In the genomic region with DNA sequence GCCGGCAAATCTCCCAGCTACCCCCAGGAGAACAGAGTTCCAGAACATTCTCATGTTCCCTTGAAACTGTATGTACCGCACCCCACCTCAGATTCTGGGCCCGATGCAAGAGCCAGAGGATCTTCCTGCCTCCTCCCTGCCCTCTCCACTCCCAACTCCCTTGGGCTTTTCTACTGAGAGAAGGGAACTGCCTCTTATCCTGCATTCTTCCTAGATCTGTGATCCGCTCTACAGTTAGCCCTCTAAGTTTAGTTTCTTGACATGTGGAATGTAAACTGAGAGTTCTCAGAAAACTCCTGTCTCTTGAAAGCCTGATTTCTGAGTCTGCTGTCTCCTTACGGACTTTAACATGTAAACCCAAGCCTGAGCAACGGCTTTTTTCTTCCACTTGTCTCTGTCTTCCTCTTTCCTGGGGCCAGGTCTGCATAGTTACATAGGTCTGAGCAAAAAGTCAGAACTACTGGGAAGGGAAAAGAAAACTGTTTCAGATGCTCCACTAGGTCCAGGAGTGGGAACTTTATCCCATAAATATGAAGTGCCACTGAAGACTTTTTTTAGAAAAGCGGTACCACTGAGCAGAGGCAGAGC, we compare ENCODE assay signal across 1 cellular context.
TF ChIP-seq lines count a peak whose summit lies in the region.

No MANE protein-coding gene starts in this region.

TF ChIP-seq in GM23338, 12 proteins besides CTCF, POLR2A, EP300 and RAD21 (continued from another document):
- TF ChIP-seq, protein P1, sequence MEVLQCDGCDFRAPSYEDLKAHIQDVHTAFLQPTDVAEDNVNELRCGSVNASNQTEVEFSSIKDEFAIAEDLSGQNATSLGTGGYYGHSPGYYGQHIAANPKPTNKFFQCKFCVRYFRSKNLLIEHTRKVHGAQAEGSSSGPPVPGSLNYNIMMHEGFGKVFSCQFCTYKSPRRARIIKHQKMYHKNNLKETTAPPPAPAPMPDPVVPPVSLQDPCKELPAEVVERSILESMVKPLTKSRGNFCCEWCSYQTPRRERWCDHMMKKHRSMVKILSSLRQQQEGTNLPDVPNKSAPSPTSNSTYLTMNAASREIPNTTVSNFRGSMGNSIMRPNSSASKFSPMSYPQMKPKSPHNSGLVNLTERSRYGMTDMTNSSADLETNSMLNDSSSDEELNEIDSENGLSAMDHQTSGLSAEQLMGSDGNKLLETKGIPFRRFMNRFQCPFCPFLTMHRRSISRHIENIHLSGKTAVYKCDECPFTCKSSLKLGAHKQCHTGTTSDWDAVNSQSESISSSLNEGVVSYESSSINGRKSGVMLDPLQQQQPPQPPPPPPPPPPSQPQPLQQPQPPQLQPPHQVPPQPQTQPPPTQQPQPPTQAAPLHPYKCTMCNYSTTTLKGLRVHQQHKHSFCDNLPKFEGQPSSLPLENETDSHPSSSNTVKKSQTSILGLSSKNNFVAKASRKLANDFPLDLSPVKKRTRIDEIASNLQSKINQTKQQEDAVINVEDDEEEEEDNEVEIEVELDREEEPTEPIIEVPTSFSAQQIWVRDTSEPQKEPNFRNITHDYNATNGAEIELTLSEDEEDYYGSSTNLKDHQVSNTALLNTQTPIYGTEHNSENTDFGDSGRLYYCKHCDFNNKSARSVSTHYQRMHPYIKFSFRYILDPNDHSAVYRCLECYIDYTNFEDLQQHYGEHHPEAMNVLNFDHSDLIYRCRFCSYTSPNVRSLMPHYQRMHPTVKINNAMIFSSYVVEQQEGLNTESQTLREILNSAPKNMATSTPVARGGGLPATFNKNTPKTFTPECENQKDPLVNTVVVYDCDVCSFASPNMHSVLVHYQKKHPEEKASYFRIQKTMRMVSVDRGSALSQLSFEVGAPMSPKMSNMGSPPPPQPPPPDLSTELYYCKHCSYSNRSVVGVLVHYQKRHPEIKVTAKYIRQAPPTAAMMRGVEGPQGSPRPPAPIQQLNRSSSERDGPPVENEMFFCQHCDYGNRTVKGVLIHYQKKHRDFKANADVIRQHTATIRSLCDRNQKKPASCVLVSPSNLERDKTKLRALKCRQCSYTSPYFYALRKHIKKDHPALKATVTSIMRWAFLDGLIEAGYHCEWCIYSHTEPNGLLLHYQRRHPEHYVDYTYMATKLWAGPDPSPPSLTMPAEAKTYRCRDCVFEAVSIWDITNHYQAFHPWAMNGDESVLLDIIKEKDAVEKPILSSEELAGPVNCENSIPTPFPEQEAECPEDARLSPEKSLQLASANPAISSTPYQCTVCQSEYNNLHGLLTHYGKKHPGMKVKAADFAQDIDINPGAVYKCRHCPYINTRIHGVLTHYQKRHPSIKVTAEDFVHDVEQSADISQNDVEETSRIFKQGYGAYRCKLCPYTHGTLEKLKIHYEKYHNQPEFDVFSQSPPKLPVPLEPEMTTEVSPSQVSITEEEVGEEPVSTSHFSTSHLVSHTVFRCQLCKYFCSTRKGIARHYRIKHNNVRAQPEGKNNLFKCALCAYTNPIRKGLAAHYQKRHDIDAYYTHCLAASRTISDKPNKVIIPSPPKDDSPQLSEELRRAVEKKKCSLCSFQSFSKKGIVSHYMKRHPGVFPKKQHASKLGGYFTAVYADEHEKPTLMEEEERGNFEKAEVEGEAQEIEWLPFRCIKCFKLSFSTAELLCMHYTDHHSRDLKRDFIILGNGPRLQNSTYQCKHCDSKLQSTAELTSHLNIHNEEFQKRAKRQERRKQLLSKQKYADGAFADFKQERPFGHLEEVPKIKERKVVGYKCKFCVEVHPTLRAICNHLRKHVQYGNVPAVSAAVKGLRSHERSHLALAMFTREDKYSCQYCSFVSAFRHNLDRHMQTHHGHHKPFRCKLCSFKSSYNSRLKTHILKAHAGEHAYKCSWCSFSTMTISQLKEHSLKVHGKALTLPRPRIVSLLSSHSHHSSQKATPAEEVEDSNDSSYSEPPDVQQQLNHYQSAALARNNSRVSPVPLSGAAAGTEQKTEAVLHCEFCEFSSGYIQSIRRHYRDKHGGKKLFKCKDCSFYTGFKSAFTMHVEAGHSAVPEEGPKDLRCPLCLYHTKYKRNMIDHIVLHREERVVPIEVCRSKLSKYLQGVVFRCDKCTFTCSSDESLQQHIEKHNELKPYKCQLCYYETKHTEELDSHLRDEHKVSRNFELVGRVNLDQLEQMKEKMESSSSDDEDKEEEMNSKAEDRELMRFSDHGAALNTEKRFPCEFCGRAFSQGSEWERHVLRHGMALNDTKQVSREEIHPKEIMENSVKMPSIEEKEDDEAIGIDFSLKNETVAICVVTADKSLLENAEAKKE (CRISPR knock-in tag; IDR thresholded peaks at IDR 0.05): no peak
- TF ChIP-seq POLR2AphosphoS5 (IDR thresholded peaks at IDR 0.05; ENCODE audit: low read depth) (no peak), EZH2phosphoT487 (IDR thresholded peaks at IDR 0.05; ENCODE audit: unreplicated experiment) (no peak)
